Comparison of ENCODE assay signal across 21 cellular contexts in the genomic region with DNA sequence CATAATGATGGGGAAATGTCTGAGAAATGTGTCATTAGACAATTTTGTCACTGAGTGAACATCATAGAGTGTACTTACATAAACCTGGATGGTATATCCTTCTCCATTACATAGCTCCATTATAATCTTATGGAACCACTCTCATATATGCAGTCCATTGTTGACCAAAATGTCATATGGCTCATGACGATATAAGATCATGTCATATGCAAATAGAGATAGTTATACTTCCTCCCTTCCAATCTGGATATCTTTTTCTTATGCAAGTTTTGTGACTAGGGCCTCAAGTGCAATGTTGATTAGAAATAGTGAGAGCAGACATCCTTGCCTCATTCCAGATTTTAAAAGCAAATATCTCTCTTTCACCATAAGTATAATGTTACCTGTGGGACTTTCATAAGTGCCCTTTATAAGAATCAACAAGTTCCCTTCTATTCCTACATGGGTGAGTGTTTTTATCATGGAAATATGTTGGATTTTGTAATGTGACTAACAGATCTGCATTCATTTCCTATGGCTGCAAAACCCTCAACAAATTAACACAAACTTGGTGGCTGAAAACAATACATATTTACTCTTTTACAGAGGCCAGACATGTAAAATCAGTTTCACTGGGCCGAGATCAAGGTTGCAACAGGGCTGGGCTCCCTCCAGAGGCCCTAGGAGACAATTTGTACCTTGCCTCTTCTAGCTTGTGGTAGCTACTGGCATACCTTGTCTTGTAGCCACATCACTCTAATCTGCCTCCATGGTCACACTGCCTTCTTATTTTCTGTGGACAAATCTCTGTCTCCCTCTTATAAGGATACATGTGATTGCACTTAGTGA. TPM values are rescaled to one million over a fixed set of nuclear protein-coding genes. Genes with fewer than 3 reads are reported as not detected.
"Had no signal": no experiment of that assay in that cellular context is flagged by ENCODE, and none has a peak within 500 bp of the region (broad histone marks: within the 10 kb centered on the region; RNA-seq: fewer than 3 reads in every experiment).

No MANE protein-coding gene starts in this region.

- ATAC-seq: foreskin keratinocyte; right cardiac atrium; stimulated activated naive CD8-positive, alpha-beta T cell treated with anti-CD3 and anti-CD28 coated beads, Interleukin-15, Interleukin-2, amounts not matched to agents 100 U/mL and 50 U/mL, for 24 hours had no signal

- H3K4me3 Mint-ChIP-seq: activated naive CD8-positive, alpha-beta T cell treated with anti-CD3 and anti-CD28 coated beads, Interleukin-2, amount 10 ng/mL, durations not matched to agents 7 days and 5 days; activated T-helper 1 cell treated with anti-CD3 and anti-CD28 coated beads, Interleukin-12 subunit alpha, Interleukin-12 subunit beta, Interleukin-2, Interleukin-4 antibody, amounts not matched to agents 30 ng/mL and 10 ng/mL and 1 ng/mL, durations not matched to agents 14 hours and 24 hours and 36 hours; brain; immature natural killer cell; mesothelial cell of epicardium; nephron progenitor cell had no signal

- H3K36me3 Mint-ChIP-seq: brain, immature natural killer cell, mesothelial cell of epicardium had no signal

- H3K4me1 Mint-ChIP-seq: brain, immature natural killer cell, mesothelial cell of epicardium had no signal

- H3K27ac ChIP-seq: foreskin keratinocyte, prostate gland, suprapubic skin had no signal

- H3K27me3 ChIP-seq: foreskin keratinocyte, suprapubic skin had no signal

- H3K27ac Mint-ChIP-seq: activated naive CD8-positive, alpha-beta T cell treated with anti-CD3 and anti-CD28 coated beads, Interleukin-2, amount 10 ng/mL, durations not matched to agents 7 days and 5 days; activated T-helper 1 cell treated with anti-CD3 and anti-CD28 coated beads, Interleukin-12 subunit alpha, Interleukin-12 subunit beta, Interleukin-2, Interleukin-4 antibody, amounts not matched to agents 30 ng/mL and 10 ng/mL and 1 ng/mL, durations not matched to agents 14 hours and 24 hours and 36 hours; brain; immature natural killer cell; mesothelial cell of epicardium; nephron progenitor cell had no signal

- H3K9me3 Mint-ChIP-seq: activated naive CD8-positive, alpha-beta T cell treated with anti-CD3 and anti-CD28 coated beads, Interleukin-2, amount 10 ng/mL, durations not matched to agents 7 days and 5 days; activated T-helper 1 cell treated with anti-CD3 and anti-CD28 coated beads, Interleukin-12 subunit alpha, Interleukin-12 subunit beta, Interleukin-2, Interleukin-4 antibody, amounts not matched to agents 30 ng/mL and 10 ng/mL and 1 ng/mL, durations not matched to agents 14 hours and 24 hours and 36 hours; immature natural killer cell; mesothelial cell of epicardium had no signal

- H3K9me3 ChIP-seq: prostate gland, suprapubic skin had no signal

- H3K4me1 ChIP-seq: foreskin keratinocyte, prostate gland, suprapubic skin had no signal

- H3K4me3 ChIP-seq: prostate gland, smooth muscle cell, suprapubic skin had no signal

- H3K36me3 ChIP-seq: prostate gland, suprapubic skin had no signal

- DNase-seq: activated CD4-positive, CD25-positive, alpha-beta regulatory T cell treated with anti-CD3 and anti-CD28 coated beads, Interleukin-2, amount 50 U/mL, for 72 hours; activated naive CD8-positive, alpha-beta T cell treated with anti-CD3 and anti-CD28 coated beads, Interleukin-2, amount 10 ng/mL, durations not matched to agents 7 days and 5 days; cerebellar nuclear complex; effector memory CD4-positive, alpha-beta T cell; head of caudate nucleus; immature natural killer cell; nephron progenitor cell; right cardiac atrium; stimulated activated CD4-positive, alpha-beta T cell treated with anti-CD3 and anti-CD28 coated beads, Interleukin-4, amount 100 ng/mL, for 4 hours; stimulated activated CD8-positive, alpha-beta memory T cell treated with anti-CD3 and anti-CD28 coated beads, Interleukin-4, amount 100 ng/mL, for 48 hours; stimulated activated naive CD8-positive, alpha-beta T cell treated with anti-CD3 and anti-CD28 coated beads, Interleukin-15, Interleukin-2, amounts not matched to agents 100 U/mL and 50 U/mL, for 24 hours; T-helper 9 cell; trophoblast cell had no signal

RNA-seq across cellular contexts. Expression of a gene that starts 21.6 kb away (rescaled TPM):
- total RNA-seq: activated CD8-positive, alpha-beta memory T cell treated with anti-CD3 and anti-CD28 coated beads for 36 hours; activated naive CD8-positive, alpha-beta T cell treated with anti-CD3 and anti-CD28 coated beads, Interleukin-2, amount 10 ng/mL, durations not matched to agents 7 days and 5 days; activated T-helper 1 cell treated with anti-CD3 and anti-CD28 coated beads, Interleukin-12 subunit alpha, Interleukin-12 subunit beta, Interleukin-2, Interleukin-4 antibody, amounts not matched to agents 30 ng/mL and 10 ng/mL and 1 ng/mL, durations not matched to agents 14 hours and 24 hours and 36 hours; foreskin keratinocyte had no signal
